Comparison of ENCODE assay signal across 1 cellular context in genomic region chr22:23773247-23774113, GRCh38.
TF ChIP-seq lines count a peak whose summit lies in the region.

No MANE protein-coding gene starts in this region.

TF ChIP-seq in HepG2, 621 proteins besides CTCF, POLR2A, EP300 and RAD21 (continued from another document):
- TF ChIP-seq USF2 (IDR thresholded peaks at IDR 0.05; ENCODE audit: low read depth, low read length): no peak
- no peak for TF ChIP-seq USF2 (CRISPR knock-in tag; IDR thresholded peaks at IDR 0.05; ENCODE audit: borderline replicate concordance)
